ENCODE assay signal across 25 cellular contexts in genomic region chr14:94484476-94484875, GRCh38. TPM values are rescaled to one million over a fixed set of nuclear protein-coding genes. Genes with fewer than 3 reads are reported as not detected.
DNase-seq lines count a peak whose midpoint lies in the region; ATAC-seq, FAIRE-seq and TF ChIP-seq lines count a peak whose summit lies in the region.
"Had no signal": no experiment of that assay in that cellular context is flagged by ENCODE, and none has a peak within 500 bp of the region (broad histone marks: within the 10 kb centered on the region; RNA-seq: fewer than 3 reads in every experiment).

No MANE protein-coding gene starts in this region.

- TF ChIP-seq POLR2A in HepG2 (IDR thresholded peaks at IDR 0.05; ENCODE audit: insufficient read depth in 1 of 2, low read depth in 2 of 2, low read length in 2 of 2) (no peak), right lobe of liver (IDR thresholded peaks at IDR 0.05) (no peak)

- no peak for FAIRE-seq in HepG2 (lab: Jason Lieb, UNC)
- FAIRE-seq: D721Med, GM12892, GM18507, K562 had no signal

- TF ChIP-seq RAD21 in HepG2 (CRISPR knock-in tag; IDR thresholded peaks at IDR 0.05), result no peak

- H3K27ac ChIP-seq in HepG2 (ENCODE audit: extremely low read length, insufficient read depth, low read length), result peak overlapping the region; percentile 92
- H3K27ac ChIP-seq in right lobe of liver, result no peak overlapping the region
- no peak overlapping the region for H3K27ac ChIP-seq in Karpas-422 (ENCODE audit: low read length)
- H3K27ac ChIP-seq in brain microvascular endothelial cell, result peak overlapping the region; percentile 80
- H3K27ac ChIP-seq in OCI-LY7 (ENCODE audit: low read depth, low read length, poor library complexity, severe bottlenecking), result no peak overlapping the region

- POLR2A ChIA-PET in HepG2 (lab: Yijun Ruan, JAX), result interaction anchor here (0.7 to 2.7 kb wide), 3 partner anchors 20 to 51 kb away, joined by 3 to 36 read pairs (median 3); no protein-coding TSS in a partner anchor
- POLR2A ChIA-PET in OCI-LY7 (lab: Charles Lee), result interaction anchor here (1.2 kb wide), 1 partner anchor 10 kb away, joined by 4 read pairs; no protein-coding TSS in a partner anchor

- no peak for DNase-seq in HepG2 (ENCODE audit: low spot score)
- no peak for DNase-seq in right lobe of liver
- DNase-seq in Karpas-422, result peak; percentile 69
- DNase-seq in brain microvascular endothelial cell, result no peak
- no peak for DNase-seq in activated T-cell treated with anti-CD3 and anti-CD28 coated beads, Interleukin-2, amount 50 U/mL, for 1 hour
- no peak for DNase-seq in occipital lobe (lab: John Stamatoyannopoulos, UW)
- no peak for DNase-seq in OCI-LY7 (ENCODE audit: low spot score)
- DNase-seq: ACHN; BE2C; C1 segment of cervical spinal cord; Caco-2; CD4-positive, CD25-positive, alpha-beta regulatory T cell; CD8-positive, alpha-beta memory T cell; GDM1; GOT3; H7 had no signal

- H3K9me2 ChIP-seq in Karpas-422 (replicated peaks; ENCODE audit: insufficient read depth, low read length) (no peaks in the 10 kb centered on the region), OCI-LY7 (ENCODE audit: insufficient read depth, low read length) (no peaks in the 10 kb centered on the region)

- no peak for TF ChIP-seq EP300 in HepG2 (IDR thresholded peaks at IDR 0.05; ENCODE audit: low read depth in 2 of 2, low read length in 2 of 2)
- TF ChIP-seq EP300 in HepG2 (CRISPR knock-in tag; IDR thresholded peaks at IDR 0.05; ENCODE audit: borderline replicate concordance), result no peak

- CTCF ChIA-PET in HepG2 (lab: Yijun Ruan, JAX; ENCODE audit: low intra/inter-chr PET ratio, low total read pairs) (interaction anchor here (3.5 kb wide), 1 partner anchor 50 kb away, joined by 82 read pairs; no protein-coding TSS in a partner anchor), OCI-LY7 (lab: Charles Lee; ENCODE audit: unreplicated experiment) (interaction anchor here (0.6 kb wide), 1 partner anchor 164 kb away, joined by 3 read pairs; no protein-coding TSS in a partner anchor)

- H3K4me2 ChIP-seq in HepG2 (ENCODE audit: low read depth, low read length) (peak overlapping the region; percentile 92; the same call in 1 of the 2 replicates), Karpas-422 (ENCODE audit: low read depth, low read length, poor library complexity, severe bottlenecking) (no peak overlapping the region), skeletal muscle satellite cell (ENCODE audit: low read length) (peak overlapping the region; percentile 63), OCI-LY7 (ENCODE audit: low read length) (no peak overlapping the region)

- H3K4me1 ChIP-seq in HepG2 (ENCODE audit: insufficient read depth, low read length) (peaks cover 92% of the 10 kb centered on the region), right lobe of liver (peaks cover 0 to 42% (median 15%) of the 10 kb centered on the region in 4 donors), Karpas-422 (ENCODE audit: low read length) (peaks cover 69% of the 10 kb centered on the region), skeletal muscle satellite cell (ENCODE audit: control insufficient read depth, insufficient read depth, low read length) (peaks cover 63% of the 10 kb centered on the region), OCI-LY7 (ENCODE audit: insufficient read depth, low read length, poor library complexity, severe bottlenecking) (no peaks in the 10 kb centered on the region)
- H3K4me1 ChIP-seq: BE2C, Caco-2 had no signal

- peaks cover 4 to 12% of the 10 kb centered on the region in 2 experiments; a peak in 4 of 5 replicates for H3K36me3 ChIP-seq in HepG2 (replicated peaks in 1 of 2; ENCODE audit: control insufficient read depth in 1 of 2, insufficient read depth in 2 of 2, low read length in 2 of 2)
- H3K36me3 ChIP-seq in right lobe of liver, result no peaks in the 10 kb centered on the region
- H3K36me3 ChIP-seq in Karpas-422 (ENCODE audit: insufficient read depth, low read length), result no peaks in the 10 kb centered on the region
- H3K36me3 ChIP-seq in brain microvascular endothelial cell (replicated peaks), result no peaks in the 10 kb centered on the region
- no peaks in the 10 kb centered on the region for H3K36me3 ChIP-seq in skeletal muscle satellite cell (ENCODE audit: insufficient read depth, low read length)
- no peaks in the 10 kb centered on the region for H3K36me3 ChIP-seq in OCI-LY7 (ENCODE audit: insufficient read depth, low read length)
- H3K36me3 ChIP-seq: BE2C had no signal

- H3K27me3 ChIP-seq in HepG2 (ENCODE audit: control insufficient read depth in 1 of 2, insufficient read depth in 2 of 2, low read length in 2 of 2) (no peaks in the 10 kb centered on the region), right lobe of liver (no peaks in the 10 kb centered on the region), Karpas-422 (ENCODE audit: low read length) (no peaks in the 10 kb centered on the region), brain microvascular endothelial cell (replicated peaks) (no peaks in the 10 kb centered on the region), skeletal muscle satellite cell (ENCODE audit: control insufficient read depth, insufficient read depth, low read length) (no peaks in the 10 kb centered on the region)

- no peak for ATAC-seq in HepG2
- ATAC-seq in right lobe of liver, result no peak
- ATAC-seq: HCT116, K562 had no signal

- no peak for TF ChIP-seq CTCF in HepG2 (CRISPR knock-in tag; IDR thresholded peaks at IDR 0.05)
- no peak for TF ChIP-seq CTCF in right lobe of liver (IDR thresholded peaks at IDR 0.05)
- TF ChIP-seq CTCF in brain microvascular endothelial cell (IDR thresholded peaks at IDR 0.05; ENCODE audit: low read depth, low read length, missing control alignments), result no peak
- TF ChIP-seq CTCF in OCI-LY7 (conservative IDR thresholded peaks at IDR 0.05; ENCODE audit: low read length), result no peak

- intact Hi-C loops in HepG2 (cut with micrococcal nuclease; ENCODE audit: unreplicated experiment), result no loop called here
- intact Hi-C loops in right lobe of liver (cut with DNase I), result loop anchor here in 1 of 2 donors (10.0 kb wide), 1 partner anchor 50 kb away; no protein-coding TSS in a partner anchor
- intact Hi-C loops in OCI-LY7 (cut with micrococcal nuclease; ENCODE audit: unreplicated experiment), result no loop called here

- 81% methylated on average over 5 of the region's 5 CpGs for WGBS in HepG2 (ENCODE audit: low lambda C conversion rate)
- 79% methylated on average over 3 of the region's 5 CpGs for WGBS in right lobe of liver (ENCODE audit: insufficient coverage, low coverage, low lambda C conversion rate, missing lambda C conversion rate)

- H3K4me3 ChIP-seq in HepG2 (replicated peaks in 1 of 3; ENCODE audit: insufficient read depth in 1 of 3, low read depth in 2 of 3, low read length in 3 of 3), result no peak overlapping the region
- H3K4me3 ChIP-seq in right lobe of liver, result no peak overlapping the region
- H3K4me3 ChIP-seq in Karpas-422 (ENCODE audit: low read length), result no peak overlapping the region
- no peak overlapping the region for H3K4me3 ChIP-seq in brain microvascular endothelial cell (ENCODE audit: low read depth, low read length)
- H3K4me3 ChIP-seq in skeletal muscle satellite cell (ENCODE audit: low read length), result peak overlapping the region; percentile 25
- no peak overlapping the region for H3K4me3 ChIP-seq in OCI-LY7 (ENCODE audit: low read depth, low read length, poor library complexity, severe bottlenecking)
- H3K4me3 ChIP-seq: K562 had no signal

- H2AFZ ChIP-seq in HepG2 (ENCODE audit: low read length), result no peak overlapping the region
- H2AFZ ChIP-seq in Karpas-422 (ENCODE audit: low read length), result no peak overlapping the region
- no peak overlapping the region for H2AFZ ChIP-seq in OCI-LY7 (ENCODE audit: low read length)

- BruUV-seq in HepG2 (replicated peaks; lab: Mats Ljungman, UMichigan), result no TSS peak
- no TSS peak for BruUV-seq in OCI-LY7 (replicated peaks; lab: Mats Ljungman, UMichigan)

- in situ Hi-C loops in HepG2 (cut with HindIII; ENCODE audit: extremely low pct_ligation_motif_present, low pct_unique_long_range_greater_than_20kb), result no loop called here
- in situ Hi-C loops in brain microvascular endothelial cell (cut with HindIII; ENCODE audit: low pct_ligation_motif_present, low sequenced_read_pairs), result no loop called here

- H3K9ac ChIP-seq in HepG2 (ENCODE audit: insufficient read depth, low read depth, low read length) (peak overlapping the region; percentile 8; the same call in 1 of the 2 replicates), Karpas-422 (ENCODE audit: low read length) (no peak overlapping the region), skeletal muscle satellite cell (ENCODE audit: low read depth, low read length) (peak overlapping the region; percentile 70)

- H3K9me3 ChIP-seq in HepG2 (ENCODE audit: low read length) (no peaks in the 10 kb centered on the region; the same call in 1 of the 2 replicates), right lobe of liver (no peaks in the 10 kb centered on the region), Karpas-422 (ENCODE audit: low read length) (no peaks in the 10 kb centered on the region), skeletal muscle satellite cell (replicated peaks; ENCODE audit: low read length) (no peaks in the 10 kb centered on the region), OCI-LY7 (ENCODE audit: low read length) (no peaks in the 10 kb centered on the region)
- H3K9me3 ChIP-seq: BE2C, Caco-2 had no signal

- H4K20me1 ChIP-seq in HepG2 (ENCODE audit: insufficient read depth, low read length), result no peaks in the 10 kb centered on the region
- no peaks in the 10 kb centered on the region for H4K20me1 ChIP-seq in Karpas-422 (ENCODE audit: insufficient read depth, low read depth, low read length)
- H4K20me1 ChIP-seq in OCI-LY7 (ENCODE audit: insufficient read depth, low read length), result no peaks in the 10 kb centered on the region

- H3K79me2 ChIP-seq in HepG2 (ENCODE audit: insufficient read depth, low read length), result peaks cover 33% of the 10 kb centered on the region
- H3K79me2 ChIP-seq in Karpas-422 (ENCODE audit: low read length), result no peaks in the 10 kb centered on the region
- no peaks in the 10 kb centered on the region for H3K79me2 ChIP-seq in OCI-LY7 (ENCODE audit: insufficient read depth, low read depth, low read length)

RNA-seq across cellular contexts. Expression of gene SERPINA9, which starts 8.5 kb away (rescaled TPM):
- not detected in 2 replicates for total RNA-seq in HepG2 (2016; rRNA removed; fragmentation: Illumina TruSeq; extraction: Trizol)
- total RNA-seq in HepG2 (2016; cell fraction: cytosol; rRNA removed; fragmentation: Illumina TruSeq; extraction: Trizol; ENCODE audit: low read depth), result not detected in 2 replicates
- not detected in 2 replicates for total RNA-seq in HepG2 (2016; cell fraction: insoluble cytoplasmic fraction; rRNA removed; fragmentation: Illumina TruSeq; extraction: Trizol)
- total RNA-seq in HepG2 (2016; cell fraction: membrane; rRNA removed; fragmentation: Illumina TruSeq; extraction: Trizol), result not detected in 2 replicates
- not detected in 2 replicates for total RNA-seq in HepG2 (2016; cell fraction: nucleus; rRNA removed; fragmentation: Illumina TruSeq; extraction: Trizol)
- polyA plus RNA-seq in HepG2 (2011; rRNA removed), result 0.12 and 0.21 TPM in 2 replicates
- polyA plus RNA-seq in HepG2 (2011; cell fraction: cytosol; rRNA removed), result 0.16 and 0.18 TPM in 2 replicates
- polyA plus RNA-seq in HepG2 (2011; cell fraction: nucleus; rRNA removed), result 0.64 and 1.1 TPM in 2 replicates
- 0.17 and 0.78 TPM in 2 replicates for polyA plus RNA-seq in HepG2 (2012)
- not detected in 2 replicates for polyA plus RNA-seq in HepG2 (2016; cell fraction: cytosol; fragmentation: Illumina TruSeq; extraction: Trizol; ENCODE audit: low read depth)
- not detected in 2 replicates for polyA plus RNA-seq in HepG2 (2016; cell fraction: insoluble cytoplasmic fraction; fragmentation: Illumina TruSeq; extraction: Trizol; ENCODE audit: low read depth)
- not detected in 2 replicates for polyA plus RNA-seq in HepG2 (2016; cell fraction: membrane; fragmentation: Illumina TruSeq; extraction: Trizol; ENCODE audit: low read depth)
- polyA plus RNA-seq in HepG2 (2016; cell fraction: nucleus; fragmentation: Illumina TruSeq; extraction: Trizol; ENCODE audit: insufficient read depth, low read depth), result not detected in 2 replicates
- polyA minus RNA-seq in HepG2 (2011; rRNA and poly(A)+ RNA removed; ENCODE audit: low replicate concordance), result 0.12 TPM in 1 of 2 replicates, not detected in the other
- polyA minus RNA-seq in HepG2 (2011; cell fraction: cytosol; rRNA and poly(A)+ RNA removed), result not detected in 2 replicates
- 0.37 TPM in 1 of 2 replicates, not detected in the other for polyA minus RNA-seq in HepG2 (2011; cell fraction: nucleus; rRNA and poly(A)+ RNA removed)
- under 1 TPM in 1 of 6 experiments, not detected in 5; 0.18 TPM for total RNA-seq in right lobe of liver
- total RNA-seq in Karpas-422 (2014; rRNA removed; shearing (Covaris generic); ENCODE audit: low replicate concordance), result 164 and 182 TPM in 2 replicates
- total RNA-seq in skeletal muscle satellite cell (2012; rRNA removed), result 0.66 TPM in 1 of 2 replicates, not detected in the other
- not detected for total RNA-seq in occipital lobe
- not detected in 2 replicates for total RNA-seq in OCI-LY7 (2014; rRNA removed; shearing (Covaris generic))
- total RNA-seq in OCI-LY7 (2022), result not detected in 2 replicates
- total RNA-seq: A172; Caco-2; CD4-positive, CD25-positive, alpha-beta regulatory T cell; CD8-positive, alpha-beta memory T cell; H7; HT-29; K562 had no signal
- polyA plus RNA-seq: CD4-positive, CD25-positive, alpha-beta regulatory T cell; CD8-positive, alpha-beta memory T cell; K562 had no signal

RNA-seq across cellular contexts. Expression of gene SERPINA12, which starts 24.8 kb away (rescaled TPM):
- total RNA-seq in HepG2 (2016; rRNA removed; fragmentation: Illumina TruSeq; extraction: Trizol) (not detected in 2 replicates), right lobe of liver (1 to 10 TPM in 1 of 6 experiments, under 1 TPM in 2, not detected in 3; 0.26 to 2.8 (median 0.39) TPM), occipital lobe (not detected), OCI-LY7 (2022) (not detected in 2 replicates)
- not detected in 2 replicates for total RNA-seq in HepG2 (2016; cell fraction: cytosol; rRNA removed; fragmentation: Illumina TruSeq; extraction: Trizol; ENCODE audit: low read depth)
- not detected in 2 replicates for total RNA-seq in HepG2 (2016; cell fraction: insoluble cytoplasmic fraction; rRNA removed; fragmentation: Illumina TruSeq; extraction: Trizol)
- not detected in 2 replicates for total RNA-seq in HepG2 (2016; cell fraction: membrane; rRNA removed; fragmentation: Illumina TruSeq; extraction: Trizol)
- not detected in 2 replicates for total RNA-seq in HepG2 (2016; cell fraction: nucleus; rRNA removed; fragmentation: Illumina TruSeq; extraction: Trizol)
- polyA plus RNA-seq in HepG2 (2011; rRNA removed), result 0.08 TPM in 1 of 2 replicates, not detected in the other
- 0.07 TPM in 1 of 2 replicates, not detected in the other for polyA plus RNA-seq in HepG2 (2011; cell fraction: cytosol; rRNA removed)
- polyA plus RNA-seq in HepG2 (2011; cell fraction: nucleus; rRNA removed), result not detected in 2 replicates
- 9.8 and 20.4 TPM in 2 replicates for polyA plus RNA-seq in HepG2 (2012)
- not detected in 2 replicates for polyA plus RNA-seq in HepG2 (2016; cell fraction: cytosol; fragmentation: Illumina TruSeq; extraction: Trizol; ENCODE audit: low read depth)
- 0.11 TPM in 1 of 2 replicates, not detected in the other for polyA plus RNA-seq in HepG2 (2016; cell fraction: insoluble cytoplasmic fraction; fragmentation: Illumina TruSeq; extraction: Trizol; ENCODE audit: low read depth)
- polyA plus RNA-seq in HepG2 (2016; cell fraction: membrane; fragmentation: Illumina TruSeq; extraction: Trizol; ENCODE audit: low read depth), result 0.08 TPM in 1 of 2 replicates, not detected in the other
- not detected in 2 replicates for polyA plus RNA-seq in HepG2 (2016; cell fraction: nucleus; fragmentation: Illumina TruSeq; extraction: Trizol; ENCODE audit: insufficient read depth, low read depth)
- polyA minus RNA-seq in HepG2 (2011; rRNA and poly(A)+ RNA removed; ENCODE audit: low replicate concordance), result 0.10 TPM in 1 of 2 replicates, not detected in the other
- not detected in 2 replicates for polyA minus RNA-seq in HepG2 (2011; cell fraction: cytosol; rRNA and poly(A)+ RNA removed)
- polyA minus RNA-seq in HepG2 (2011; cell fraction: nucleus; rRNA and poly(A)+ RNA removed), result not detected in 2 replicates
- total RNA-seq in Karpas-422 (2014; rRNA removed; shearing (Covaris generic); ENCODE audit: low replicate concordance), result not detected in 2 replicates
- total RNA-seq in skeletal muscle satellite cell (2012; rRNA removed), result not detected in 2 replicates
- not detected in 2 replicates for total RNA-seq in OCI-LY7 (2014; rRNA removed; shearing (Covaris generic))
- total RNA-seq: A172; Caco-2; CD4-positive, CD25-positive, alpha-beta regulatory T cell; CD8-positive, alpha-beta memory T cell; Daoy; H7; HT-29; K562 had no signal
- polyA plus RNA-seq: CD4-positive, CD25-positive, alpha-beta regulatory T cell; CD8-positive, alpha-beta memory T cell; K562 had no signal

RNA-seq across cellular contexts. Expression of gene SERPINA11, which starts 31.9 kb away (rescaled TPM):
- 9.8 and 21.2 TPM in 2 replicates for total RNA-seq in HepG2 (2016; rRNA removed; fragmentation: Illumina TruSeq; extraction: Trizol)
- 4.9 TPM in 2 replicates for total RNA-seq in HepG2 (2016; cell fraction: cytosol; rRNA removed; fragmentation: Illumina TruSeq; extraction: Trizol; ENCODE audit: low read depth)
- total RNA-seq in HepG2 (2016; cell fraction: insoluble cytoplasmic fraction; rRNA removed; fragmentation: Illumina TruSeq; extraction: Trizol), result 7.7 and 19.9 TPM in 2 replicates
- 6.8 and 7.2 TPM in 2 replicates for total RNA-seq in HepG2 (2016; cell fraction: membrane; rRNA removed; fragmentation: Illumina TruSeq; extraction: Trizol)
- total RNA-seq in HepG2 (2016; cell fraction: nucleus; rRNA removed; fragmentation: Illumina TruSeq; extraction: Trizol), result 17.5 and 21.4 TPM in 2 replicates
- 131 and 142 TPM in 2 replicates for polyA plus RNA-seq in HepG2 (2011; rRNA removed)
- polyA plus RNA-seq in HepG2 (2011; cell fraction: cytosol; rRNA removed), result 228 and 231 TPM in 2 replicates
- polyA plus RNA-seq in HepG2 (2011; cell fraction: nucleus; rRNA removed), result 105 and 121 TPM in 2 replicates
- 284 and 307 TPM in 2 replicates for polyA plus RNA-seq in HepG2 (2012)
- polyA plus RNA-seq in HepG2 (2016; cell fraction: cytosol; fragmentation: Illumina TruSeq; extraction: Trizol; ENCODE audit: low read depth), result 9.3 and 10.7 TPM in 2 replicates
- 10.5 and 15.9 TPM in 2 replicates for polyA plus RNA-seq in HepG2 (2016; cell fraction: insoluble cytoplasmic fraction; fragmentation: Illumina TruSeq; extraction: Trizol; ENCODE audit: low read depth)
- polyA plus RNA-seq in HepG2 (2016; cell fraction: membrane; fragmentation: Illumina TruSeq; extraction: Trizol; ENCODE audit: low read depth), result 8.6 and 9.0 TPM in 2 replicates
- polyA plus RNA-seq in HepG2 (2016; cell fraction: nucleus; fragmentation: Illumina TruSeq; extraction: Trizol; ENCODE audit: insufficient read depth, low read depth), result 40.1 and 45.5 TPM in 2 replicates
- 88.7 TPM in 1 of 2 replicates, not detected in the other for polyA minus RNA-seq in HepG2 (2011; rRNA and poly(A)+ RNA removed; ENCODE audit: low replicate concordance)
- polyA minus RNA-seq in HepG2 (2011; cell fraction: cytosol; rRNA and poly(A)+ RNA removed), result 75.9 and 114 TPM in 2 replicates
- 62.1 and 71.2 TPM in 2 replicates for polyA minus RNA-seq in HepG2 (2011; cell fraction: nucleus; rRNA and poly(A)+ RNA removed)
- total RNA-seq in right lobe of liver, result 100 to 1,000 TPM in 4 of 6 experiments, 10 to 100 TPM in 2; 79.7 to 414 (median 172) TPM
- total RNA-seq in Karpas-422 (2014; rRNA removed; shearing (Covaris generic); ENCODE audit: low replicate concordance), result 0.97 and 1.4 TPM in 2 replicates
- total RNA-seq in skeletal muscle satellite cell (2012; rRNA removed), result not detected in 2 replicates
- not detected for total RNA-seq in occipital lobe
- total RNA-seq in OCI-LY7 (2014; rRNA removed; shearing (Covaris generic)), result not detected in 2 replicates
- not detected in 2 replicates for total RNA-seq in OCI-LY7 (2022)
- total RNA-seq: A172; CD4-positive, CD25-positive, alpha-beta regulatory T cell; CD8-positive, alpha-beta memory T cell; Daoy; HT-29; K562 had no signal
- polyA plus RNA-seq: CD4-positive, CD25-positive, alpha-beta regulatory T cell; CD8-positive, alpha-beta memory T cell; K562 had no signal

Comparison
In these comparisons a context has a peak if more than half of its experiments do, and no peak if none do; other contexts are left out.
1. H3K27ac ChIP-seq: peak in HepG2 (single experiment) and brain microvascular endothelial cell (single experiment); none in right lobe of liver (0 of 3), Karpas-422 (single experiment) and OCI-LY7 (single experiment).
2. H3K4me2 ChIP-seq: peak in HepG2 (single experiment) and skeletal muscle satellite cell (single experiment); none in Karpas-422 (single experiment) and OCI-LY7 (single experiment).
3. RNA of gene SERPINA9, which starts 8.5 kb away (total RNA-seq): 164 to 182 TPM in Karpas-422; not detected in HepG2, 0.18 TPM in right lobe of liver, not detected in occipital lobe (single experiment) and not detected in OCI-LY7; every median in the first group is over 100 times any median in the second.